In genomic region chr2:172972005-172972619, GRCh38 we compare ENCODE assay signal across 8 cellular contexts.
A peak's percentile ranks its signal among the peaks of the same experiment; 100 is the strongest.
DNase-seq lines count a peak whose midpoint lies in the region; ATAC-seq and TF ChIP-seq lines count a peak whose summit lies in the region.

No MANE protein-coding gene starts in this region.

- intact Hi-C loops in ascending aorta (cut with DNase I), result no loop called here

- peaks cover 28% of the 10 kb centered on the region for H3K4me1 Mint-ChIP-seq in HFFc6 (ENCODE audit: low read depth)
- H3K4me1 Mint-ChIP-seq in stimulated activated naive B cell treated with anti-CD40 and anti-IgM and Interleukin-4, amounts not matched to agents 10 μg/mL and 1 μg/mL and 100 μg/mL, for 72 hours, result no peaks in the 10 kb centered on the region

- peak; percentile 75 to 81 for ATAC-seq in stimulated activated naive B cell treated with anti-CD40 and anti-IgM and Interleukin-4, amounts not matched to agents 10 μg/mL and 1 μg/mL and 100 μg/mL, for 72 hours (replicated peaks)
- no peak for ATAC-seq in GM19455 (IDR thresholded peaks at IDR 0.05; ENCODE audit: unreplicated experiment)

- peaks cover 0 to 15% of the 10 kb centered on the region in 2 donors for H3K4me1 ChIP-seq in ascending aorta

- H3K27ac Mint-ChIP-seq in HFFc6, result no peak overlapping the region
- H3K27ac Mint-ChIP-seq in stimulated activated naive B cell treated with anti-CD40 and anti-IgM and Interleukin-4, amounts not matched to agents 10 μg/mL and 1 μg/mL and 100 μg/mL, for 72 hours, result no peak overlapping the region

- no peak overlapping the region for H3K4me3 ChIP-seq in ascending aorta

- no peaks in the 10 kb centered on the region for H3K9me3 Mint-ChIP-seq in HFFc6
- H3K9me3 Mint-ChIP-seq in stimulated activated naive B cell treated with anti-CD40 and anti-IgM and Interleukin-4, amounts not matched to agents 10 μg/mL and 1 μg/mL and 100 μg/mL, for 72 hours, result no peaks in the 10 kb centered on the region

- no peaks in the 10 kb centered on the region for H3K9me3 ChIP-seq in ascending aorta

- DNase-seq in DMS53 treated with DMSO at 0.1 percent for 48 hours (lab: John Stamatoyannopoulos, UW; ENCODE audit: unreplicated experiment) (peak; percentile 45), HFFc6 (peak; percentile 41), RPMI7951 (ENCODE audit: low read depth) (peak; percentile 54), ascending aorta (ENCODE audit: low spot score in 2 of 2) (no peak), kidney glomerular epithelial cell (lab: John Stamatoyannopoulos, UW) (peak; percentile 19), cerebellar nuclear complex (lab: John Stamatoyannopoulos, UW) (no peak)
- no peak for DNase-seq in stimulated activated naive B cell treated with anti-CD40 and anti-IgM and Interleukin-4, amounts not matched to agents 10 μg/mL and 1 μg/mL and 100 μg/mL, for 72 hours

- H3K4me3 Mint-ChIP-seq in HFFc6, result no peak overlapping the region
- no peak overlapping the region for H3K4me3 Mint-ChIP-seq in stimulated activated naive B cell treated with anti-CD40 and anti-IgM and Interleukin-4, amounts not matched to agents 10 μg/mL and 1 μg/mL and 100 μg/mL, for 72 hours

- H3K36me3 ChIP-seq in ascending aorta, result no peaks in the 10 kb centered on the region

- H3K27me3 Mint-ChIP-seq in HFFc6 (ENCODE audit: insufficient read depth), result peaks cover 1% of the 10 kb centered on the region; the same call in 1 of the 2 replicates
- H3K27me3 Mint-ChIP-seq in stimulated activated naive B cell treated with anti-CD40 and anti-IgM and Interleukin-4, amounts not matched to agents 10 μg/mL and 1 μg/mL and 100 μg/mL, for 72 hours, result peaks cover 25 to 29% of the 10 kb centered on the region in 2 donors

- H3K36me3 Mint-ChIP-seq in HFFc6 (ENCODE audit: low read depth), result no peaks in the 10 kb centered on the region
- no peaks in the 10 kb centered on the region for H3K36me3 Mint-ChIP-seq in stimulated activated naive B cell treated with anti-CD40 and anti-IgM and Interleukin-4, amounts not matched to agents 10 μg/mL and 1 μg/mL and 100 μg/mL, for 72 hours

- H3K27ac ChIP-seq in ascending aorta, result no peak overlapping the region

- H3K27me3 ChIP-seq in ascending aorta, result no peaks in the 10 kb centered on the region

- TF ChIP-seq CTCF in HFFc6 (IDR thresholded peaks at IDR 0.05) (peak; percentile 87), ascending aorta (IDR thresholded peaks at IDR 0.05) (peak in 2 of 3 experiments; percentile 36 to 60)

Comparison
In these comparisons a context has a peak if more than half of its experiments do, and no peak if none do; other contexts are left out.
1. DNase-seq: peak in DMS53 treated with DMSO at 0.1 percent for 48 hours (single experiment), HFFc6 (single experiment), RPMI7951 (single experiment) and kidney glomerular epithelial cell (single experiment); none in ascending aorta (0 of 2), stimulated activated naive B cell treated with anti-CD40 and anti-IgM and Interleukin-4, amounts not matched to agents 10 μg/mL and 1 μg/mL and 100 μg/mL, for 72 hours (single experiment) and cerebellar nuclear complex (0 of 2).